In genomic region chr10:73838008-73838567, GRCh38 we compare ENCODE assay signal across 17 cellular contexts.
"Had no signal": no experiment of that assay in that cellular context is flagged by ENCODE, and none has a peak within 500 bp of the region (broad histone marks: within the 10 kb centered on the region; RNA-seq: fewer than 3 reads in every experiment).

No MANE protein-coding gene starts in this region.

- H3K27me3 Mint-ChIP-seq: activated CD4-positive, alpha-beta T cell treated with anti-CD3 and anti-CD28 coated beads, Interleukin-2, amount 10 ng/mL, durations not matched to agents 24 days and 14 days; activated naive CD4-positive, alpha-beta T cell treated with anti-CD3 and anti-CD28 coated beads, Interleukin-2, amount 10 ng/mL, durations not matched to agents 7 days and 5 days; activated T-helper 17 cell treated with anti-CD3 and anti-CD28 coated beads, Interleukin-2, amount 50 U/mL, for 72 hours had no signal

- H3K4me3 Mint-ChIP-seq: activated CD4-positive, alpha-beta T cell treated with anti-CD3 and anti-CD28 coated beads, Interleukin-2, amount 10 ng/mL, durations not matched to agents 24 days and 14 days; activated naive CD4-positive, alpha-beta T cell treated with anti-CD3 and anti-CD28 coated beads, Interleukin-2, amount 10 ng/mL, durations not matched to agents 7 days and 5 days; activated T-helper 17 cell treated with anti-CD3 and anti-CD28 coated beads, Interleukin-2, amount 50 U/mL, for 72 hours; mesothelial cell of epicardium; neural crest cell; T-helper 1 cell treated with Interleukin-12 subunit alpha and Interleukin-12 subunit beta and Interleukin-4 antibody, amounts not matched to agents 30 μg/mL and 1 μg/mL, for 36 hours; WTC11 had no signal

- H3K4me1 Mint-ChIP-seq: activated CD4-positive, alpha-beta T cell treated with anti-CD3 and anti-CD28 coated beads, Interleukin-2, amount 10 ng/mL, durations not matched to agents 24 days and 14 days; activated naive CD4-positive, alpha-beta T cell treated with anti-CD3 and anti-CD28 coated beads, Interleukin-2, amount 10 ng/mL, durations not matched to agents 7 days and 5 days; activated T-helper 17 cell treated with anti-CD3 and anti-CD28 coated beads, Interleukin-2, amount 50 U/mL, for 72 hours; mesothelial cell of epicardium; WTC11 had no signal

- H3K27ac Mint-ChIP-seq: activated CD4-positive, alpha-beta T cell treated with anti-CD3 and anti-CD28 coated beads, Interleukin-2, amount 10 ng/mL, durations not matched to agents 24 days and 14 days; activated naive CD4-positive, alpha-beta T cell treated with anti-CD3 and anti-CD28 coated beads, Interleukin-2, amount 10 ng/mL, durations not matched to agents 7 days and 5 days; mesothelial cell of epicardium; T-helper 1 cell treated with Interleukin-12 subunit alpha and Interleukin-12 subunit beta and Interleukin-4 antibody, amounts not matched to agents 30 μg/mL and 1 μg/mL, for 36 hours; WTC11 had no signal

- H3K9me3 Mint-ChIP-seq: activated CD4-positive, alpha-beta T cell treated with anti-CD3 and anti-CD28 coated beads, Interleukin-2, amount 10 ng/mL, durations not matched to agents 24 days and 14 days; activated naive CD4-positive, alpha-beta T cell treated with anti-CD3 and anti-CD28 coated beads, Interleukin-2, amount 10 ng/mL, durations not matched to agents 7 days and 5 days; activated T-helper 17 cell treated with anti-CD3 and anti-CD28 coated beads, Interleukin-2, amount 50 U/mL, for 72 hours; mesothelial cell of epicardium; neural crest cell; T-helper 1 cell treated with Interleukin-12 subunit alpha and Interleukin-12 subunit beta and Interleukin-4 antibody, amounts not matched to agents 30 μg/mL and 1 μg/mL, for 36 hours; WTC11 had no signal

- H3K36me3 ChIP-seq: ovary had no signal

- ATAC-seq: activated T-helper 17 cell treated with anti-CD3 and anti-CD28 coated beads, Interleukin-2, amount 50 U/mL, for 72 hours; body of pancreas; stimulated activated naive CD8-positive, alpha-beta T cell treated with anti-CD3 and anti-CD28 coated beads, Interleukin-15, Interleukin-2, amounts not matched to agents 100 U/mL and 50 U/mL, for 24 hours; WTC11 had no signal

- H3K9me3 ChIP-seq: body of pancreas, ovary, testis had no signal

- H3K4me3 ChIP-seq: body of pancreas, ovary, testis had no signal

- FAIRE-seq: urothelium cell line had no signal

- H3K4me1 ChIP-seq: body of pancreas, testis had no signal

- H3K27ac ChIP-seq: body of pancreas, ovary had no signal

- H3K27me3 ChIP-seq: body of pancreas, ovary, testis had no signal

- DNase-seq: activated CD4-positive, alpha-beta T cell treated with anti-CD3 and anti-CD28 coated beads, Interleukin-2, amount 10 ng/mL, durations not matched to agents 24 days and 14 days; activated CD8-positive, alpha-beta memory T cell treated with anti-CD3 and anti-CD28 coated beads for 24 hours; activated naive CD4-positive, alpha-beta T cell treated with anti-CD3 and anti-CD28 coated beads, Interleukin-2, amount 10 ng/mL, durations not matched to agents 7 days and 5 days; body of pancreas; central memory CD4-positive, alpha-beta T cell; hippocampal formation; kidney glomerular epithelial cell; ovary; stimulated activated CD4-positive, alpha-beta T cell treated with anti-CD3 and anti-CD28 coated beads, Interleukin-2, amount 100 ng/mL, for 48 hours; stimulated activated naive CD8-positive, alpha-beta T cell treated with anti-CD3 and anti-CD28 coated beads, Interleukin-15, Interleukin-2, amounts not matched to agents 100 U/mL and 50 U/mL, for 24 hours; testis had no signal
